ENCODE assay signal across 23 cellular contexts in genomic region chr5:78133423-78133822, GRCh38.
DNase-seq lines count a peak whose midpoint lies in the region; ATAC-seq and TF ChIP-seq lines count a peak whose summit lies in the region.
"Had no signal": no experiment of that assay in that cellular context is flagged by ENCODE, and none has a peak within 500 bp of the region (broad histone marks: within the 10 kb centered on the region; RNA-seq: fewer than 3 reads in every experiment).

No MANE protein-coding gene starts in this region.

- H3K27me3 ChIP-seq in endocrine pancreas (ENCODE audit: control insufficient read depth, insufficient read depth, low read length) (no peaks in the 10 kb centered on the region), neural progenitor cell (no peaks in the 10 kb centered on the region)
- H3K27me3 ChIP-seq: BE2C, BLaER1 had no signal

- H3K27me3 Mint-ChIP-seq in neural progenitor cell (ENCODE audit: insufficient read depth, low read depth) = no peaks in the 10 kb centered on the region
- H3K27me3 Mint-ChIP-seq in stimulated activated memory B cell treated with anti-CD40 and anti-IgM and Interleukin-4, amounts not matched to agents 10 μg/mL and 1 μg/mL and 100 μg/mL, for 72 hours = no peaks in the 10 kb centered on the region
- H3K27me3 Mint-ChIP-seq: CD4-positive, alpha-beta memory T cell; CD4-positive, CD25-positive, alpha-beta regulatory T cell; CD8-positive, alpha-beta memory T cell had no signal

- H3K27ac Mint-ChIP-seq in neural progenitor cell = no peak overlapping the region
- H3K27ac Mint-ChIP-seq in stimulated activated memory B cell treated with anti-CD40 and anti-IgM and Interleukin-4, amounts not matched to agents 10 μg/mL and 1 μg/mL and 100 μg/mL, for 72 hours = peak overlapping the region; percentile 5

- peaks cover 3% of the 10 kb centered on the region for H3K36me3 Mint-ChIP-seq in neural progenitor cell
- peaks cover 14% of the 10 kb centered on the region for H3K36me3 Mint-ChIP-seq in stimulated activated memory B cell treated with anti-CD40 and anti-IgM and Interleukin-4, amounts not matched to agents 10 μg/mL and 1 μg/mL and 100 μg/mL, for 72 hours

- peak overlapping the region; percentile 47 for H3K4me3 ChIP-seq in endocrine pancreas (ENCODE audit: control insufficient read depth, insufficient read depth, low read length)
- no peak overlapping the region for H3K4me3 ChIP-seq in neural progenitor cell
- H3K4me3 ChIP-seq: BLaER1, GM12878 had no signal

- H2AFZ ChIP-seq in neural progenitor cell (replicated peaks) = no peak overlapping the region

- H3K9me3 Mint-ChIP-seq in neural progenitor cell = no peaks in the 10 kb centered on the region
- no peaks in the 10 kb centered on the region for H3K9me3 Mint-ChIP-seq in stimulated activated memory B cell treated with anti-CD40 and anti-IgM and Interleukin-4, amounts not matched to agents 10 μg/mL and 1 μg/mL and 100 μg/mL, for 72 hours
- H3K9me3 Mint-ChIP-seq: CD14-positive monocyte; CD4-positive, CD25-positive, alpha-beta regulatory T cell; CD8-positive, alpha-beta memory T cell had no signal

- no peak overlapping the region for H3K9ac ChIP-seq in endocrine pancreas (ENCODE audit: control insufficient read depth, insufficient read depth, low read length)
- no peak overlapping the region for H3K9ac ChIP-seq in neural progenitor cell
- H3K9ac ChIP-seq: BLaER1 had no signal

- H3K4me2 ChIP-seq in neural progenitor cell = no peak overlapping the region
- H3K4me2 ChIP-seq: BLaER1 had no signal

- no peak for ATAC-seq in stimulated activated memory B cell treated with anti-CD40 and anti-IgM and Interleukin-4, amounts not matched to agents 10 μg/mL and 1 μg/mL and 100 μg/mL, for 72 hours
- ATAC-seq: GM12878 had no signal

- no peak for TF ChIP-seq CTCF in neural progenitor cell (IDR thresholded peaks at IDR 0.05)

- H3K27ac ChIP-seq in neural progenitor cell = peak overlapping the region; percentile 22
- H3K27ac ChIP-seq: BLaER1 had no signal

- no peak for DNase-seq in neural progenitor cell (ENCODE audit: low spot score)
- no peak for DNase-seq in stimulated activated naive CD4-positive, alpha-beta T cell treated with Interleukin-2 at 50 U/mL for 16 hours (lab: John Stamatoyannopoulos, UW)
- no peak for DNase-seq in NK-92 treated with Interleukin-12 subunit alpha and Interleukin-12 subunit beta, amount 100 ng/mL, for 24 hours (lab: John Stamatoyannopoulos, UW)
- DNase-seq: 8988T; ACHN; BE2C; C1 segment of cervical spinal cord; CD4-positive, alpha-beta memory T cell; CD4-positive, CD25-positive, alpha-beta regulatory T cell; CD8-positive, alpha-beta memory T cell; COR-L47; DMS 273 treated with DMSO at 0.1 percent for 48 hours; DMS153; DMS53; DMS79; DND-41; EL; GDM1 had no signal

- H3K79me2 ChIP-seq in neural progenitor cell (ENCODE audit: low read depth) = no peaks in the 10 kb centered on the region

- no peaks in the 10 kb centered on the region for H4K20me1 ChIP-seq in neural progenitor cell (ENCODE audit: low read depth)
- H4K20me1 ChIP-seq: BLaER1 had no signal

- H3K36me3 ChIP-seq in endocrine pancreas (ENCODE audit: control insufficient read depth, insufficient read depth, low read length) = no peaks in the 10 kb centered on the region
- peaks cover 11% of the 10 kb centered on the region for H3K36me3 ChIP-seq in neural progenitor cell
- H3K36me3 ChIP-seq: BE2C had no signal

- no peaks in the 10 kb centered on the region for H3K4me1 Mint-ChIP-seq in neural progenitor cell
- no peaks in the 10 kb centered on the region for H3K4me1 Mint-ChIP-seq in stimulated activated memory B cell treated with anti-CD40 and anti-IgM and Interleukin-4, amounts not matched to agents 10 μg/mL and 1 μg/mL and 100 μg/mL, for 72 hours
- H3K4me1 Mint-ChIP-seq: CD14-positive monocyte; CD4-positive, alpha-beta memory T cell had no signal

- H3K4me1 ChIP-seq in endocrine pancreas (ENCODE audit: control insufficient read depth, insufficient read depth, low read length) (peaks cover 48% of the 10 kb centered on the region), neural progenitor cell (no peaks in the 10 kb centered on the region)
- H3K4me1 ChIP-seq: BLaER1 had no signal

- no peak overlapping the region for H3K4me3 Mint-ChIP-seq in neural progenitor cell
- H3K4me3 Mint-ChIP-seq in stimulated activated memory B cell treated with anti-CD40 and anti-IgM and Interleukin-4, amounts not matched to agents 10 μg/mL and 1 μg/mL and 100 μg/mL, for 72 hours = no peak overlapping the region
- H3K4me3 Mint-ChIP-seq: CD14-positive monocyte; CD4-positive, alpha-beta memory T cell; CD4-positive, CD25-positive, alpha-beta regulatory T cell; CD8-positive, alpha-beta memory T cell had no signal

- peaks cover 9% of the 10 kb centered on the region for H3F3A ChIP-seq in neural progenitor cell (ENCODE audit: low read depth)

- H3K9me3 ChIP-seq in endocrine pancreas (ENCODE audit: control insufficient read depth, low read length) = no peaks in the 10 kb centered on the region
- H3K9me3 ChIP-seq in neural progenitor cell (ENCODE audit: low read depth) = no peaks in the 10 kb centered on the region
- H3K9me3 ChIP-seq: BE2C, BLaER1 had no signal
